1 cellular context compared by ENCODE assay signal in genomic region chr9:92848740-92849139, GRCh38.
A peak's percentile ranks its signal among the peaks of the same experiment; 100 is the strongest.
TF ChIP-seq lines count a peak whose summit lies in the region.

No MANE protein-coding gene starts in this region.

TF ChIP-seq in HEK293, 187 proteins besides CTCF, POLR2A, EP300 and RAD21 (continued from another document):
- TF ChIP-seq ZBTB11 (tag by site-specific recombination; conservative IDR thresholded peaks at IDR 0.05; ENCODE audit: low read depth) (peak; percentile 58), ZNF629 (tag by site-specific recombination; IDR thresholded peaks at IDR 0.05) (0 out of 2 replicates have a peak, but pooled peaks have one; percentile 22), ZNF518A (tag by site-specific recombination; conservative IDR thresholded peaks at IDR 0.05; ENCODE audit: low read depth) (peak; percentile 75), ZBTB8A (tag by site-specific recombination; IDR thresholded peaks at IDR 0.05) (peak; percentile 57; the same call in 1 of the 2 replicates), ZXDB (tag by site-specific recombination; IDR thresholded peaks at IDR 0.05) (peak; percentile 41; the same call in 1 of the 2 replicates), ZNF140 (tag by site-specific recombination; IDR thresholded peaks at IDR 0.05) (peak; percentile 37; the same call in 1 of the 2 replicates), ZNF664 (tag by site-specific recombination; IDR thresholded peaks at IDR 0.05) (0 out of 2 replicates have a peak, but pooled peaks have one; percentile 12), ZNF426 (tag by site-specific recombination; IDR thresholded peaks at IDR 0.05) (peak; percentile 68), ZNF433 (tag by site-specific recombination; IDR thresholded peaks at IDR 0.05; ENCODE audit: low read depth) (peak; percentile 49; the same call in 1 of the 2 replicates), ZNF510 (tag by site-specific recombination; IDR thresholded peaks at IDR 0.05; ENCODE audit: insufficient replicate concordance) (peak; percentile 40), REST (tag by site-specific recombination; IDR thresholded peaks at IDR 0.05) (peak; percentile 32; the same call in 1 of the 2 replicates), ZNF394 (tag by site-specific recombination; IDR thresholded peaks at IDR 0.05; ENCODE audit: borderline replicate concordance) (peak; percentile 84), ZNF555 (tag by site-specific recombination; conservative IDR thresholded peaks at IDR 0.05) (peak; percentile 59)
TF ChIP-seq in HEK293: peak in this region for 17; not testable (repeated sequence) for 170.
